ENCODE assay signal across 7 cellular contexts in the genomic region with DNA sequence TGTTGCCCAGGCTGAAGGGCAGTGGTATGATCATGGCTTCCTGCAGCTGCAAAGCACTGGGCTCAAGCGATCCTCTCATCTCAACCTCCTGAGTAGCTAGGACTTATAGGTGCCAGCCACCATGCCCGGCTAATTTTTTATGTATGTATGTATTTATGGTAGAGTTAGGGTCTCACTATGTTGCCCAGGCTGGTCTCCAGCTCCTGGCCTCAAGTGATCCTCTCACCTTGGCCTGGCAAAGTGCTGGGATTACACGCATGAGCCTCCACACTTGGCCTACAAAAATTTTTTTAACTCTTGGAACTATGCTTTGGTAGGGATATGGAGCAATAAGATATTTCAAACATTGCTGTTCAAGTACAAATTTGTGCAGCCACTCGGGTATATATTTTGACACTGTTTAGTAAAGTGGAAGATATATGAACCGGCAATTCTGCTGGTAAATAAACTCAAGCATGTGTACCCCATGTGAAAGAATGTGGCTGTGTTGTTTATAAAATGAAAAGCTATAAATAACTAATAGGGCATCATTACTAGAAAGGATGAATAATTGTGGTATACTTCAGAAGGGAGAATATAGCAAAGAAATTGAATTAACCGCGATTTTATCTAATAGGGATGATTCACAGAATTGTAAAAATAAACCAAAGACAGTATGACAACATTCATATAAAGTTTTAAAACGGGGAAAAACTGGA. TPM values are rescaled to one million over a fixed set of nuclear protein-coding genes. Genes with fewer than 3 reads are reported as not detected.
DNase-seq lines count a peak whose midpoint lies in the region; ATAC-seq and TF ChIP-seq lines count a peak whose summit lies in the region.

No MANE protein-coding gene starts in this region.

- peak overlapping the region; percentile 95 for H3K4me2 ChIP-seq in HCT116 (ENCODE audit: low read length)

- peak overlapping the region; percentile 94 for H3K4me3 Mint-ChIP-seq in WTC11

- WGBS in spleen, 5 donors = 60 to 72% (median 69%) methylated on average over 7 to 8 of the region's 8 CpGs

- no peak for TF ChIP-seq CTCF in HCT116 (IDR thresholded peaks at IDR 0.05 in 2 of 3, conservative IDR thresholded peaks at IDR 0.05 in 1 of 3; ENCODE audit: borderline replicate concordance in 1 of 3, insufficient read depth in 1 of 3, low read depth in 2 of 3, low read length in 2 of 3)
- no peak for TF ChIP-seq CTCF in WTC11 (IDR thresholded peaks at IDR 0.05)
- no peak for TF ChIP-seq CTCF in spleen (IDR thresholded peaks at IDR 0.05 in 8 of 11, conservative IDR thresholded peaks at IDR 0.05 in 3 of 11)

- peaks cover 11% of the 10 kb centered on the region for H3K4me1 Mint-ChIP-seq in WTC11

- H3K36me3 Mint-ChIP-seq in WTC11 = peaks cover 17% of the 10 kb centered on the region

- H3K9me3 Mint-ChIP-seq in WTC11 = peaks cover 15% of the 10 kb centered on the region

- ATAC-seq in HCT116 (no peak), WTC11 (no peak)

- H3K27me3 ChIP-seq in HCT116 (ENCODE audit: insufficient read depth, low read length) (no peaks in the 10 kb centered on the region), spleen (replicated peaks in 1 of 7) (no peaks in the 10 kb centered on the region)

- intact Hi-C loops in HCT116 (cut with micrococcal nuclease) (loop anchor here (2.0 to 5.0 kb wide), 2 partner anchors 426 to 1291 kb away; a partner anchor contains a TSS), spleen (cut with DNase I; ENCODE audit: low total_unique reads) (loop anchor here (5.0 kb wide), 1 partner anchor 71 kb away; a partner anchor contains a TSS)

- H3K36me3 ChIP-seq in HCT116 (ENCODE audit: control insufficient read depth in 1 of 2, insufficient read depth in 2 of 2, low read length in 2 of 2) = no peaks in the 10 kb centered on the region; a peak in 1 of 4 replicates
- peaks cover 0 to 21% (median 0%) of the 10 kb centered on the region in 6 donors for H3K36me3 ChIP-seq in spleen

- peak overlapping the region; percentile 94; the same call in 1 of the 2 replicates for H3K27ac Mint-ChIP-seq in WTC11

- no peaks in the 10 kb centered on the region for H4K20me1 ChIP-seq in HCT116 (ENCODE audit: insufficient read depth)

- H3K4me3 ChIP-seq in HCT116 (replicated peaks in 1 of 2; ENCODE audit: low read depth in 1 of 2, low read length in 2 of 2) = peak overlapping the region; percentile 68 to 91
- peak overlapping the region in 7 of 8 donors; percentile 56 to 83 (median 67) for H3K4me3 ChIP-seq in spleen

- TF ChIP-seq RAD21 in HCT116 (IDR thresholded peaks at IDR 0.05; ENCODE audit: low read depth) = no peak

- H3K9me3 ChIP-seq in HCT116 (ENCODE audit: control insufficient read depth in 1 of 2, insufficient read depth in 1 of 2, low read depth in 1 of 2, low read length in 2 of 2) = peaks cover 0 to 4% of the 10 kb centered on the region in 2 experiments; a peak in 1 of 4 replicates
- H3K9me3 ChIP-seq in spleen = peaks cover 0 to 48% (median 25%) of the 10 kb centered on the region in 8 donors

- no peak overlapping the region for H2AFZ ChIP-seq in HCT116 (ENCODE audit: low read depth, low read length, poor library complexity, severe bottlenecking)

- peak overlapping the region; percentile 79 for H3K9ac ChIP-seq in HCT116 (ENCODE audit: low read length)

- CTCF ChIA-PET in HCT116 (lab: Charles Lee) (interaction anchor here (1.5 kb wide), 1 partner anchor 360 kb away, joined by 7 read pairs; no protein-coding TSS in a partner anchor), WTC11 (lab: Charles Lee) (interaction anchor here (2.0 kb wide), 1 partner anchor 67 kb away, joined by 7 read pairs; no protein-coding TSS in a partner anchor)

- peaks cover 11% of the 10 kb centered on the region; the same call in 1 of the 2 replicates for H3K79me2 ChIP-seq in HCT116 (ENCODE audit: insufficient read depth, low read length)

- no peaks in the 10 kb centered on the region for H3K9me2 ChIP-seq in HCT116 (ENCODE audit: insufficient read depth)

- H3K4me1 ChIP-seq in HCT116 (ENCODE audit: control insufficient read depth in 1 of 2, insufficient read depth in 2 of 2, low read length in 2 of 2) (peaks cover 0 to 18% of the 10 kb centered on the region in 2 experiments; a peak in 2 of 4 replicates), spleen (peaks cover 0 to 25% (median 21%) of the 10 kb centered on the region in 6 donors)

- TF ChIP-seq POLR2A in HCT116 (IDR thresholded peaks at IDR 0.05; ENCODE audit: borderline replicate concordance, extremely low read depth, insufficient read depth, insufficient read length) (no peak), spleen (IDR thresholded peaks at IDR 0.05) (no peak)

- POLR2A ChIA-PET in HCT116 (lab: Charles Lee) (interaction anchor here (1.7 kb wide), 1 partner anchor 274 kb away, joined by 5 read pairs; a partner anchor contains a TSS), WTC11 (lab: Charles Lee) (interaction anchor here (0.9 to 1.7 kb wide), 3 partner anchors 52 to 85 kb away, joined by 3 to 13 read pairs (median 7); a partner anchor contains a TSS)

- RAD21 ChIA-PET in HCT116 (lab: Charles Lee; ENCODE audit: low non-redundant PET in 1 of 2, low total read pairs in 2 of 2, uncharacterized antibody in 2 of 2, unreplicated experiment in 2 of 2) = interaction anchor here in 1 of 2 experiments (0.9 kb wide), 1 partner anchor 274 kb away, joined by 3 read pairs; a partner anchor contains a TSS

- H3K27me3 Mint-ChIP-seq in WTC11 (ENCODE audit: low read depth) = no peaks in the 10 kb centered on the region

- H3K27ac ChIP-seq in HCT116 (ENCODE audit: low read depth, low read length) (peak overlapping the region; percentile 74), spleen (peak overlapping the region; percentile 94 to 97 (median 96))

- no TSS peak for BruUV-seq in HCT116 (replicated peaks; lab: Mats Ljungman, UMichigan)

- DNase-seq in HCT116 (ENCODE audit: low read depth, low spot score) = no peak
- DNase-seq in WTC11 (ENCODE audit: low spot score) = no peak
- DNase-seq in hepatic stellate cell (ENCODE audit: low spot score) = peak; percentile 45
- DNase-seq in spleen = no peak
- no peak for DNase-seq in cerebellum (ENCODE audit: low spot score)
- DNase-seq in effector CD8-positive, alpha-beta T cell (lab: John Stamatoyannopoulos, UW) = no peak
- no peak for DNase-seq in mesenteric fat pad (ENCODE audit: low spot score)

TF ChIP-seq in HCT116, 20 proteins besides CTCF, POLR2A, EP300 and RAD21:
- TF ChIP-seq ZNF274 (IDR thresholded peaks at IDR 0.05; ENCODE audit: low read depth, low read length) (no peak), POLR2AphosphoS5 (IDR thresholded peaks at IDR 0.05; ENCODE audit: low read depth, low read length) (no peak), EZH2 (IDR thresholded peaks at IDR 0.05) (no peak), SRF (IDR thresholded peaks at IDR 0.05; ENCODE audit: low read depth) (no peak), FOSL1 (IDR thresholded peaks at IDR 0.05; ENCODE audit: low read depth) (no peak), SIN3A (IDR thresholded peaks at IDR 0.05; ENCODE audit: low read depth) (no peak), CBX3 (IDR thresholded peaks at IDR 0.05; ENCODE audit: low read depth) (no peak), ELF1 (IDR thresholded peaks at IDR 0.05; ENCODE audit: borderline replicate concordance, low read depth) (no peak), EZH2phosphoT487 (IDR thresholded peaks at IDR 0.05; ENCODE audit: borderline replicate concordance) (no peak)

TF ChIP-seq in WTC11, 78 proteins besides CTCF, POLR2A, EP300 and RAD21:
- TF ChIP-seq ZNF121 (CRISPR knock-in tag; IDR thresholded peaks at IDR 0.05) = peak; percentile 96
- TF ChIP-seq, protein P1, sequence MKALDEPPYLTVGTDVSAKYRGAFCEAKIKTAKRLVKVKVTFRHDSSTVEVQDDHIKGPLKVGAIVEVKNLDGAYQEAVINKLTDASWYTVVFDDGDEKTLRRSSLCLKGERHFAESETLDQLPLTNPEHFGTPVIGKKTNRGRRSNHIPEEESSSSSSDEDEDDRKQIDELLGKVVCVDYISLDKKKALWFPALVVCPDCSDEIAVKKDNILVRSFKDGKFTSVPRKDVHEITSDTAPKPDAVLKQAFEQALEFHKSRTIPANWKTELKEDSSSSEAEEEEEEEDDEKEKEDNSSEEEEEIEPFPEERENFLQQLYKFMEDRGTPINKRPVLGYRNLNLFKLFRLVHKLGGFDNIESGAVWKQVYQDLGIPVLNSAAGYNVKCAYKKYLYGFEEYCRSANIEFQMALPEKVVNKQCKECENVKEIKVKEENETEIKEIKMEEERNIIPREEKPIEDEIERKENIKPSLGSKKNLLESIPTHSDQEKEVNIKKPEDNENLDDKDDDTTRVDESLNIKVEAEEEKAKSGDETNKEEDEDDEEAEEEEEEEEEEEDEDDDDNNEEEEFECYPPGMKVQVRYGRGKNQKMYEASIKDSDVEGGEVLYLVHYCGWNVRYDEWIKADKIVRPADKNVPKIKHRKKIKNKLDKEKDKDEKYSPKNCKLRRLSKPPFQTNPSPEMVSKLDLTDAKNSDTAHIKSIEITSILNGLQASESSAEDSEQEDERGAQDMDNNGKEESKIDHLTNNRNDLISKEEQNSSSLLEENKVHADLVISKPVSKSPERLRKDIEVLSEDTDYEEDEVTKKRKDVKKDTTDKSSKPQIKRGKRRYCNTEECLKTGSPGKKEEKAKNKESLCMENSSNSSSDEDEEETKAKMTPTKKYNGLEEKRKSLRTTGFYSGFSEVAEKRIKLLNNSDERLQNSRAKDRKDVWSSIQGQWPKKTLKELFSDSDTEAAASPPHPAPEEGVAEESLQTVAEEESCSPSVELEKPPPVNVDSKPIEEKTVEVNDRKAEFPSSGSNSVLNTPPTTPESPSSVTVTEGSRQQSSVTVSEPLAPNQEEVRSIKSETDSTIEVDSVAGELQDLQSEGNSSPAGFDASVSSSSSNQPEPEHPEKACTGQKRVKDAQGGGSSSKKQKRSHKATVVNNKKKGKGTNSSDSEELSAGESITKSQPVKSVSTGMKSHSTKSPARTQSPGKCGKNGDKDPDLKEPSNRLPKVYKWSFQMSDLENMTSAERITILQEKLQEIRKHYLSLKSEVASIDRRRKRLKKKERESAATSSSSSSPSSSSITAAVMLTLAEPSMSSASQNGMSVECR (CRISPR knock-in tag; IDR thresholded peaks at IDR 0.05; ENCODE audit: borderline replicate concordance) = no peak
- no peak for TF ChIP-seq ELF4 (CRISPR knock-in tag; IDR thresholded peaks at IDR 0.05; ENCODE audit: low read depth)
- TF ChIP-seq OVOL2 (CRISPR knock-in tag; IDR thresholded peaks at IDR 0.05; ENCODE audit: borderline replicate concordance) = no peak

RNA-seq across cellular contexts. Expression of a gene that starts 1.1 kb away (rescaled TPM):
- total RNA-seq in HCT116 (2021; ENCODE audit: unreplicated experiment) (6.4 TPM), WTC11 (2021) (10.5 to 13.7 TPM (median 12.9 TPM) in 3 replicates), spleen (10 to 100 TPM; 14.6 to 24.8 (median 17.5) TPM), cerebellum (37.5 TPM), mesenteric fat pad (12.7 TPM)
- polyA plus RNA-seq in HCT116 (2012) = 1.1 and 2.8 TPM in 2 replicates
- 1 to 10 TPM; 6.6 to 7.6 (median 7.4) TPM for polyA plus RNA-seq in spleen

RNA-seq across cellular contexts. Expression of a gene that starts 39.8 kb away (rescaled TPM):
- total RNA-seq in HCT116 (2021; ENCODE audit: unreplicated experiment) = 0.07 TPM
- polyA plus RNA-seq in HCT116 (2012) = not detected in 2 replicates
- 24.1 to 29.0 TPM (median 25.3 TPM) in 3 replicates for total RNA-seq in WTC11 (2021)
- 10 to 100 TPM in 5 of 7 donors, 1 to 10 TPM in 2; 8.7 to 14.8 (median 12.4) TPM for total RNA-seq in spleen
- polyA plus RNA-seq in spleen = 1 to 10 TPM; 2.9 to 5.4 (median 3.7) TPM
- total RNA-seq in cerebellum = 53.4 TPM
- 7.2 TPM for total RNA-seq in mesenteric fat pad
